ENCODE assay signal across 34 cellular contexts in the genomic region with DNA sequence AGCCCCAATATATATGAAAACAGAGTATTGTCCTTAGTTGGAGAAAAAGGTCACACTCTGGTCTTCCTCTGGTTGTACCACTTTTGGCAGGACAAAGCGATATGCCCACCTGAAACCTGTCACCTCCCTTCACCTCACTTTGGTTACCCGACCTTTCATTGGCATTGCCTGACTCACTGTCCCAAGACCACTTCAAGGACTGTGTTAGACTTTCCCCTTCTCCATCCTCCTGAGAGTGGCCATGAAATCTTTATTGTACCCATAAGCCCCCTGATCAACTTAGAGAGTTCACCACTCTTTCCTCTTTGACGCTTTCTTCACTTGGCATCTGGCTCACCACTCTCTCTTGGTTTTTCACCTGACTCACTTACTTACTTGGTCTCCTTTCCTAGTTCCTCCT.
"Had no signal": no experiment of that assay in that cellular context is flagged by ENCODE, and none has a peak within 500 bp of the region (broad histone marks: within the 10 kb centered on the region; RNA-seq: fewer than 3 reads in every experiment).

No MANE protein-coding gene starts in this region.

- H3K27ac Mint-ChIP-seq: activated B cell treated with CpG ODN at 0.5 μM for 24 hours; activated CD8-positive, alpha-beta T cell treated with anti-CD3 and anti-CD28 coated beads for 36 hours; activated naive CD8-positive, alpha-beta T cell; activated T-helper 17 cell treated with anti-CD3 and anti-CD28 coated beads, Interleukin-2, amount 50 U/mL, for 72 hours; endodermal cell; T-helper 17 cell; T-helper 2 cell treated with Interferon-gamma antibody and Interleukin-4, amounts not matched to agents 5 μg/mL and 100 μg/mL, for 36 hours had no signal

- FAIRE-seq: astrocyte, colon had no signal

- H3K36me3 ChIP-seq: brain microvascular endothelial cell, esophagus muscularis mucosa, gastrocnemius medialis, heart left ventricle, WERI-Rb-1 had no signal

- H3K4me3 ChIP-seq: esophagus muscularis mucosa, gastrocnemius medialis, heart left ventricle had no signal

- H3K9me3 Mint-ChIP-seq: activated B cell treated with CpG ODN at 0.5 μM for 24 hours; activated CD8-positive, alpha-beta T cell treated with anti-CD3 and anti-CD28 coated beads for 36 hours; activated T-cell treated with anti-CD3 and anti-CD28 coated beads, Interleukin-2, amount 50 U/mL, for 4 hours; activated T-helper 17 cell treated with anti-CD3 and anti-CD28 coated beads, Interleukin-2, amount 50 U/mL, for 72 hours; endodermal cell; T-helper 2 cell treated with Interferon-gamma antibody and Interleukin-4, amounts not matched to agents 5 μg/mL and 100 μg/mL, for 36 hours had no signal

- DNase-seq: activated B cell treated with CpG ODN at 0.5 μM for 24 hours; activated CD4-positive, alpha-beta T cell treated with anti-CD3 and anti-CD28 coated beads for 48 hours; activated CD4-positive, alpha-beta T cell treated with anti-CD3 and anti-CD28 coated beads, Interleukin-2, amount 50 U/mL, for 1 hour; activated CD4-positive, alpha-beta T cell treated with anti-CD3 and anti-CD28 coated beads, Interleukin-2, amount 50 U/mL, for 48 hours; activated CD8-positive, alpha-beta memory T cell treated with anti-CD3 and anti-CD28 coated beads for 24 hours; activated CD8-positive, alpha-beta T cell treated with anti-CD3 and anti-CD28 coated beads for 36 hours; activated effector memory CD4-positive, alpha-beta T cell treated with Interleukin-2 at 50 U/mL for 16 hours; activated gamma-delta T cell treated with Interleukin-2 at 50 U/mL for 16 hours; activated naive CD4-positive, alpha-beta T cell treated with anti-CD3 and anti-CD28 coated beads, Interleukin-2, amount 50 U/mL, for 16 hours; activated naive CD4-positive, alpha-beta T cell treated with Interleukin-2 at 50 U/mL for 16 hours; activated T-cell treated with anti-CD3 and anti-CD28 coated beads, Interleukin-2, amount 50 U/mL, for 4 hours; anterior cingulate cortex; brain microvascular endothelial cell; caudate nucleus; cortex of kidney; dermis blood vessel endothelial cell; effector memory CD4-positive, alpha-beta T cell; endodermal cell; erythroblast; gastrocnemius medialis; glutamatergic neuron; heart left ventricle; T-helper 1 cell; T-helper 17 cell; T1000; WERI-Rb-1 had no signal

- ATAC-seq: activated CD4-positive, CD25-positive, alpha-beta regulatory T cell treated with anti-CD3 and anti-CD28 coated beads, Interleukin-2, amount 50 U/mL, for 24 hours; activated CD8-positive, alpha-beta T cell treated with anti-CD3 and anti-CD28 coated beads for 36 hours; activated T-cell treated with anti-CD3 and anti-CD28 coated beads, Interleukin-2, amount 50 U/mL, for 4 hours; activated T-helper 17 cell treated with anti-CD3 and anti-CD28 coated beads, Interleukin-2, amount 50 U/mL, for 72 hours; gastrocnemius medialis; heart left ventricle; T-helper 17 cell had no signal

- H3K36me3 Mint-ChIP-seq: activated naive CD8-positive, alpha-beta T cell had no signal

- H3K27ac ChIP-seq: brain microvascular endothelial cell, esophagus muscularis mucosa, foreskin keratinocyte, gastrocnemius medialis, heart left ventricle, WERI-Rb-1 had no signal

- H3K4me1 ChIP-seq: esophagus muscularis mucosa, foreskin keratinocyte, gastrocnemius medialis, heart left ventricle had no signal

- H3K27me3 Mint-ChIP-seq: activated B cell treated with CpG ODN at 0.5 μM for 24 hours had no signal

- H3K4me1 Mint-ChIP-seq: activated B cell treated with CpG ODN at 0.5 μM for 24 hours; activated T-helper 17 cell treated with anti-CD3 and anti-CD28 coated beads, Interleukin-2, amount 50 U/mL, for 72 hours; T-helper 17 cell had no signal

- H3K27me3 ChIP-seq: brain microvascular endothelial cell, esophagus muscularis mucosa, foreskin keratinocyte, gastrocnemius medialis, heart left ventricle had no signal

- H3K9me3 ChIP-seq: esophagus muscularis mucosa, gastrocnemius medialis, heart left ventricle had no signal

- H3K4me3 Mint-ChIP-seq: activated B cell treated with CpG ODN at 0.5 μM for 24 hours; activated CD8-positive, alpha-beta T cell treated with anti-CD3 and anti-CD28 coated beads for 36 hours; activated naive CD8-positive, alpha-beta T cell; activated T-cell treated with anti-CD3 and anti-CD28 coated beads, Interleukin-2, amount 50 U/mL, for 4 hours; activated T-helper 17 cell treated with anti-CD3 and anti-CD28 coated beads, Interleukin-2, amount 50 U/mL, for 72 hours; endodermal cell; T-helper 17 cell; T-helper 2 cell treated with Interferon-gamma antibody and Interleukin-4, amounts not matched to agents 5 μg/mL and 100 μg/mL, for 36 hours had no signal
